Comparison of ENCODE assay signal across 9 cellular contexts in the genomic region with DNA sequence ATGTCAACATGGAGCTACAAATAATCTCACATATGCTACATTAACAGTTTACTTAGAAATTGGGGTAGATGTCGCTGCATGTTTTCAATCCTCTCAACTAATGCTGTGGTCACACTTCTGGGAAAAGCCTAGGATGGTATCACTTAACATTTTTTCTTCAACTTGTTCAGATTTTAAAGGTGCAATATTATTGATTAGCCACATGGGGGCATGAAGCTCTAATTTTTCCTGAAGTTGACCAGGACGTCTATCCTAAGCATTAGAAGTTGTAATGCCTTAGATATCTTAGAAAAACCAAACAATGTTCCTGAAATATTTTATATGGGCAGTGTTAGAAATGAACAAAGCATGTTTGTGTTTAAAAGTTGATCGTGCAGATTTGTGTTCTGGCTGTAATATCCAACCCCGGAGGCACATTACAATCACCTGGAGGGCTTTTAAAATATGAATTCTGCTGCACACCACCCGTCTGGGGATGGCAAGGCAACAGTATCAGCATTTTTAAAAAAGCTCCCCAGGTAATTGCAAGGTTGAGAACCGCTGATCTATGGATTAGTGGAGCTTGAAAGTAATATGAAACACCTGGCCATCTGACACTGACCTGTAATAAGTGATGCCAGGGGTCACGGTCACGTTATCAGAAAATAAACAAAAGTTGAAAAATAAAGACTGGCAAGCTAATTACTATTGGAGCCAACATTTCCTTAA.
DNase-seq lines count a peak whose midpoint lies in the region; TF ChIP-seq lines count a peak whose summit lies in the region.
"Had no signal": no experiment of that assay in that cellular context is flagged by ENCODE, and none has a peak within 500 bp of the region (broad histone marks: within the 10 kb centered on the region; RNA-seq: fewer than 3 reads in every experiment).

No MANE protein-coding gene starts in this region.

- H3K27me3 Mint-ChIP-seq in glutamatergic neuron (ENCODE audit: unreplicated experiment): peaks cover 4% of the 10 kb centered on the region

- peaks cover 0 to 8% (median 7%) of the 10 kb centered on the region in 4 donors for H3K4me1 ChIP-seq in stomach

- H3K36me3 ChIP-seq in stomach: no peaks in the 10 kb centered on the region

- no peaks in the 10 kb centered on the region for H3K36me3 Mint-ChIP-seq in glutamatergic neuron (ENCODE audit: unreplicated experiment)

- DNase-seq in EL (peak; percentile 60), Kasumi-1 (lab: John Stamatoyannopoulos, UW) (peak; percentile 3 to 29), SW480 (ENCODE audit: low spot score) (peak; percentile 33), glutamatergic neuron (no peak), stomach (no peak), HuH-7.5 (ENCODE audit: low spot score) (no peak)
- DNase-seq in activated CD8-positive, alpha-beta memory T cell treated with anti-CD3 and anti-CD28 coated beads for 24 hours: no peak
- no peak for DNase-seq in activated effector memory CD4-positive, alpha-beta T cell treated with Interleukin-2 at 50 U/mL for 16 hours

- no peak overlapping the region for H3K27ac Mint-ChIP-seq in glutamatergic neuron (ENCODE audit: unreplicated experiment)

- peaks cover 0 to 20% (median 0%) of the 10 kb centered on the region in 3 donors for H3K27me3 ChIP-seq in stomach

- no peak overlapping the region for H3K4me3 Mint-ChIP-seq in glutamatergic neuron (ENCODE audit: unreplicated experiment)

- TF ChIP-seq EP300 in stomach (IDR thresholded peaks at IDR 0.05): no peak

- H3K4me3 ChIP-seq in stomach: no peak overlapping the region
- H3K4me3 ChIP-seq: lung had no signal

- TF ChIP-seq POLR2A in stomach (IDR thresholded peaks at IDR 0.05): no peak

- peaks cover 3% of the 10 kb centered on the region for H3K9me3 Mint-ChIP-seq in glutamatergic neuron (ENCODE audit: unreplicated experiment)

- H3K9me3 ChIP-seq in stomach: no peaks in the 10 kb centered on the region

- no peak overlapping the region for H3K27ac ChIP-seq in stomach

- WGBS in stomach, 5 donors: 10 to 16% (median 11%) methylated on average over 8 of the region's 8 CpGs

- TF ChIP-seq CTCF in glutamatergic neuron (IDR thresholded peaks at IDR 0.05; ENCODE audit: partially characterized antibody, unreplicated experiment) (peak; percentile 80), stomach (IDR thresholded peaks at IDR 0.05) (peak in 5 of 7 experiments; percentile 24 to 57 (median 33))

- intact Hi-C loops in stomach (cut with DNase I; ENCODE audit: low total_unique reads): loop anchor here (5.0 kb wide), 1 partner anchor 363 kb away; no protein-coding TSS in a partner anchor

- H3K4me1 Mint-ChIP-seq in glutamatergic neuron (ENCODE audit: low read depth, unreplicated experiment): peaks cover 13% of the 10 kb centered on the region

Comparison
In these comparisons a context has a peak if more than half of its experiments do, and no peak if none do; other contexts are left out.
1. DNase-seq: peak in EL (single experiment), Kasumi-1 (2 of 2) and SW480 (single experiment); none in glutamatergic neuron (single experiment), stomach (single experiment), activated CD8-positive, alpha-beta memory T cell treated with anti-CD3 and anti-CD28 coated beads for 24 hours (single experiment), activated effector memory CD4-positive, alpha-beta T cell treated with Interleukin-2 at 50 U/mL for 16 hours (single experiment) and HuH-7.5 (single experiment).